Comparison of ENCODE assay signal across 8 cellular contexts in genomic region chr20:3471397-3472021, GRCh38. TPM values are rescaled to one million over a fixed set of nuclear protein-coding genes. Genes with fewer than 3 reads are reported as not detected.
DNase-seq lines count a peak whose midpoint lies in the region; ATAC-seq and TF ChIP-seq lines count a peak whose summit lies in the region.

No MANE protein-coding gene starts in this region.

- TF ChIP-seq POLR2A in esophagus muscularis mucosa (IDR thresholded peaks at IDR 0.05; ENCODE audit: low read depth) (no peak), ovary (IDR thresholded peaks at IDR 0.05) (no peak)

- H3K4me3 ChIP-seq in ACC112 (ENCODE audit: low read depth, low read length): peak overlapping the region; percentile 99
- peak overlapping the region; percentile 87 to 98 (median 97) for H3K4me3 ChIP-seq in esophagus muscularis mucosa
- H3K4me3 ChIP-seq in ovary: peak overlapping the region; percentile 95

- peak; percentile 12 for DNase-seq in RPMI8226
- DNase-seq in esophagus muscularis mucosa (ENCODE audit: extremely low spot score): no peak
- peak in 2 of 5 donors; percentile 18 to 46 for DNase-seq in ovary
- no peak for DNase-seq in iPS-NIHi7 (ENCODE audit: extremely low spot score)
- no peak for DNase-seq in central memory CD4-positive, alpha-beta T cell
- DNase-seq in activated gamma-delta T cell (lab: John Stamatoyannopoulos, UW): no peak

- intact Hi-C loops in esophagus muscularis mucosa (cut with DNase I): loop anchor here (5.0 kb wide), 1 partner anchor 64 kb away; the partner anchor contains the start of gene DNAAF9
- intact Hi-C loops in ovary (cut with DNase I): no loop called here

- H3K27me3 ChIP-seq in ACC112 (ENCODE audit: insufficient read depth, low read length) (peaks cover 7% of the 10 kb centered on the region), esophagus muscularis mucosa (no peaks in the 10 kb centered on the region), ovary (no peaks in the 10 kb centered on the region)

- peak; percentile 2 for ATAC-seq in GM19463 (IDR thresholded peaks at IDR 0.05; ENCODE audit: unreplicated experiment)

- TF ChIP-seq CTCF in esophagus muscularis mucosa (IDR thresholded peaks at IDR 0.05) (no peak), ovary (IDR thresholded peaks at IDR 0.05) (no peak)

- H3K27ac ChIP-seq in ACC112 (ENCODE audit: low read depth, low read length) (no peak overlapping the region), esophagus muscularis mucosa (replicated peaks in 1 of 4) (peak overlapping the region; percentile 83 to 86 (median 84)), ovary (no peak overlapping the region)

- no peaks in the 10 kb centered on the region for H3K36me3 ChIP-seq in ACC112 (ENCODE audit: insufficient read depth, low read length)
- no peaks in the 10 kb centered on the region for H3K36me3 ChIP-seq in esophagus muscularis mucosa
- no peaks in the 10 kb centered on the region for H3K36me3 ChIP-seq in ovary

- TF ChIP-seq EP300 in esophagus muscularis mucosa (IDR thresholded peaks at IDR 0.05): no peak
- no peak for TF ChIP-seq EP300 in ovary (IDR thresholded peaks at IDR 0.05)

- H3K4me1 ChIP-seq in ACC112 (ENCODE audit: control insufficient read depth, insufficient read depth, low read length, unreplicated experiment) (peaks cover 11% of the 10 kb centered on the region), esophagus muscularis mucosa (peaks cover 24 to 38% (median 32%) of the 10 kb centered on the region in 4 donors), ovary (ENCODE audit: insufficient read depth) (peaks cover 12% of the 10 kb centered on the region)

- H2AFZ ChIP-seq in ACC112 (ENCODE audit: low read length, unreplicated experiment): peak overlapping the region; percentile 96

- H3K9me3 ChIP-seq in esophagus muscularis mucosa: no peaks in the 10 kb centered on the region
- H3K9me3 ChIP-seq in ovary: no peaks in the 10 kb centered on the region

- H3K79me2 ChIP-seq in ACC112 (ENCODE audit: control insufficient read depth, insufficient read depth, low read length, unreplicated experiment): peaks cover 35% of the 10 kb centered on the region

- WGBS in esophagus muscularis mucosa: 2% methylated on average over 18 of the region's 30 CpGs
- 0 to 1% (median 0%) methylated on average over 30 of the region's 30 CpGs for WGBS in ovary, 3 donors

RNA-seq across cellular contexts. Expression of gene ATRN, which starts 0.7 kb away (rescaled TPM):
- 10 to 100 TPM; 14.1 to 19.1 (median 18.0) TPM for total RNA-seq in esophagus muscularis mucosa
- 10 to 100 TPM; 13.1 to 34.3 (median 23.6) TPM for total RNA-seq in ovary
- 10 to 100 TPM; 10.3 to 46.2 TPM for polyA plus RNA-seq in ovary

Comparison
In these comparisons a context has a peak if more than half of its experiments do, and no peak if none do; other contexts are left out.
1. H3K27ac ChIP-seq: peak in esophagus muscularis mucosa (4 of 4); none in ACC112 (single experiment) and ovary (0 of 2).
2. Peak in every context shown above with its lines, with median percentiles within 50 percentile points of each other: H3K4me3 ChIP-seq.